ENCODE assay signal across 27 cellular contexts in genomic region chr2:105714141-105714540, GRCh38. TPM values are rescaled to one million over a fixed set of nuclear protein-coding genes. Genes with fewer than 3 reads are reported as not detected.
DNase-seq lines count a peak whose midpoint lies in the region; ATAC-seq, FAIRE-seq and TF ChIP-seq lines count a peak whose summit lies in the region.
"Had no signal": no experiment of that assay in that cellular context is flagged by ENCODE, and none has a peak within 500 bp of the region (broad histone marks: within the 10 kb centered on the region; RNA-seq: fewer than 3 reads in every experiment).

No MANE protein-coding gene starts in this region.

- no peak overlapping the region for H3K27ac ChIP-seq in astrocyte (ENCODE audit: low read depth, low read length)
- H3K27ac ChIP-seq in osteoblast (ENCODE audit: low read depth, low read length): no peak overlapping the region
- no peak overlapping the region for H3K27ac ChIP-seq in CD8-positive, alpha-beta T cell (ENCODE audit: low read depth, low read length)

- intact Hi-C loops in CD8-positive, alpha-beta T cell (cut with DNase I, micrococcal nuclease): no loop called here

- ATAC-seq in CD8-positive, alpha-beta T cell: no peak
- ATAC-seq: K562, T-cell had no signal

- no peak overlapping the region for H3K4me3 ChIP-seq in astrocyte (ENCODE audit: insufficient read depth, low read depth, low read length)
- no peak overlapping the region for H3K4me3 ChIP-seq in osteoblast (ENCODE audit: insufficient read depth, low read length)
- no peak overlapping the region for H3K4me3 ChIP-seq in CD8-positive, alpha-beta T cell (ENCODE audit: low read depth, low read length)
- H3K4me3 ChIP-seq: HAP-1, K562 had no signal

- no peaks in the 10 kb centered on the region for H3K9me3 Mint-ChIP-seq in astrocyte (ENCODE audit: unreplicated experiment)
- H3K9me3 Mint-ChIP-seq in CD8-positive, alpha-beta T cell: no peaks in the 10 kb centered on the region
- H3K9me3 Mint-ChIP-seq: CD14-positive monocyte, HFFc6, T-cell had no signal

- H3K36me3 Mint-ChIP-seq in astrocyte (ENCODE audit: low read depth, unreplicated experiment): no peaks in the 10 kb centered on the region
- no peaks in the 10 kb centered on the region for H3K36me3 Mint-ChIP-seq in CD8-positive, alpha-beta T cell
- H3K36me3 Mint-ChIP-seq: CD14-positive monocyte, T-cell had no signal

- H3K27me3 ChIP-seq in astrocyte (ENCODE audit: insufficient read depth, low read length) (peaks cover 2% of the 10 kb centered on the region), osteoblast (ENCODE audit: insufficient read depth, low read length) (peaks cover 2% of the 10 kb centered on the region)
- no peaks in the 10 kb centered on the region for H3K27me3 ChIP-seq in CD8-positive, alpha-beta T cell (ENCODE audit: insufficient read depth, low read length)
- H3K27me3 ChIP-seq: BE2C had no signal

- TF ChIP-seq CTCF in astrocyte (IDR thresholded peaks at IDR 0.05; ENCODE audit: insufficient read depth, low read depth, low read length): no peak
- no peak for TF ChIP-seq CTCF in osteoblast (IDR thresholded peaks at IDR 0.05; ENCODE audit: extremely low read depth, low read depth, low read length)
- TF ChIP-seq CTCF in CD8-positive, alpha-beta T cell (IDR thresholded peaks at IDR 0.05): no peak

- peaks cover 18% of the 10 kb centered on the region for H3K4me1 Mint-ChIP-seq in astrocyte (ENCODE audit: low read depth, unreplicated experiment)
- no peaks in the 10 kb centered on the region for H3K4me1 Mint-ChIP-seq in CD8-positive, alpha-beta T cell (ENCODE audit: low read depth)
- H3K4me1 Mint-ChIP-seq: T-cell had no signal

- FAIRE-seq in astrocyte (lab: Jason Lieb, UNC): no peak
- FAIRE-seq: D721Med, HTR-8/SVneo, K562, RCC 7860 had no signal

- no peak overlapping the region for H3K4me2 ChIP-seq in astrocyte (ENCODE audit: low read length)
- H3K4me2 ChIP-seq in osteoblast (ENCODE audit: insufficient read depth, low read length): no peak overlapping the region

- H3K9me3 ChIP-seq in astrocyte (ENCODE audit: insufficient read depth, low read depth, low read length) (no peaks in the 10 kb centered on the region), osteoblast (ENCODE audit: low read depth, low read length) (no peaks in the 10 kb centered on the region)
- no peaks in the 10 kb centered on the region for H3K9me3 ChIP-seq in CD8-positive, alpha-beta T cell (ENCODE audit: low read length)
- H3K9me3 ChIP-seq: BE2C, HAP-1 had no signal

- H3K27ac Mint-ChIP-seq in astrocyte (ENCODE audit: unreplicated experiment): peak overlapping the region; percentile 62
- H3K27ac Mint-ChIP-seq in CD8-positive, alpha-beta T cell: no peak overlapping the region
- H3K27ac Mint-ChIP-seq: HFFc6, T-cell had no signal

- DNase-seq in NCI-H2171 treated with DMSO at 0.1 percent for 48 hours (lab: John Stamatoyannopoulos, UW): peak; percentile 25
- no peak for DNase-seq in NCI-H2171 (lab: John Stamatoyannopoulos, UW)
- DNase-seq in OCI-M1 (lab: John Stamatoyannopoulos, UW): peak; percentile 32
- no peak for DNase-seq in astrocyte (ENCODE audit: low read depth)
- peak; percentile 30 for DNase-seq in osteoblast (ENCODE audit: insufficient read length, low spot score, missing footprints)
- DNase-seq in UCSD-AML1 (lab: John Stamatoyannopoulos, UW; ENCODE audit: unreplicated experiment): no peak
- DNase-seq in CD8-positive, alpha-beta T cell: no peak
- no peak for DNase-seq in KG1 (lab: John Stamatoyannopoulos, UW)
- DNase-seq: 8988T, ACHN, BE2C, GOT3, HFFc6, NCI-H1048, NCI-H1417, NCI-H1694 treated with DMSO at 0.1 percent for 48 hours, NCI-H2081 treated with DMSO at 0.1 percent for 48 hours, NCI-H2227 treated with DMSO at 0.1 percent for 48 hours, NCI-H526 treated with DMSO at 0.1 percent for 48 hours, Right ventricle myocardium superior, T-cell had no signal

- H3K79me2 ChIP-seq in astrocyte (ENCODE audit: insufficient read depth, low read length) (no peaks in the 10 kb centered on the region), osteoblast (ENCODE audit: insufficient read depth, low read length) (no peaks in the 10 kb centered on the region)

- CTCF ChIA-PET in CD8-positive, alpha-beta T cell (lab: Charles Lee): no interaction called here

- no peaks in the 10 kb centered on the region for H4K20me1 ChIP-seq in astrocyte (ENCODE audit: insufficient read depth, low read length)
- no peaks in the 10 kb centered on the region for H4K20me1 ChIP-seq in osteoblast (ENCODE audit: insufficient read depth, low read length)

- peaks cover 1% of the 10 kb centered on the region for H3K27me3 Mint-ChIP-seq in astrocyte (ENCODE audit: low read depth, unreplicated experiment)
- H3K27me3 Mint-ChIP-seq in CD8-positive, alpha-beta T cell (ENCODE audit: low read depth): peaks cover 3% of the 10 kb centered on the region

- H3K4me3 Mint-ChIP-seq in astrocyte (ENCODE audit: unreplicated experiment): no peak overlapping the region
- no peak overlapping the region for H3K4me3 Mint-ChIP-seq in CD8-positive, alpha-beta T cell
- H3K4me3 Mint-ChIP-seq: CD14-positive monocyte, HFFc6, T-cell had no signal

- H3K9ac ChIP-seq in astrocyte (ENCODE audit: low read length): no peak overlapping the region

- H3K36me3 ChIP-seq in astrocyte (ENCODE audit: insufficient read depth, low read length) (no peaks in the 10 kb centered on the region), osteoblast (ENCODE audit: insufficient read depth, low read length) (no peaks in the 10 kb centered on the region)
- no peaks in the 10 kb centered on the region for H3K36me3 ChIP-seq in CD8-positive, alpha-beta T cell (ENCODE audit: insufficient read depth, low read length)
- H3K36me3 ChIP-seq: BE2C, HAP-1 had no signal

- H2AFZ ChIP-seq in astrocyte (ENCODE audit: low read depth, low read length): no peak overlapping the region
- no peak overlapping the region for H2AFZ ChIP-seq in osteoblast (ENCODE audit: low read length)

- H3K4me1 ChIP-seq in astrocyte (ENCODE audit: insufficient read depth, low read length) (peaks cover 15% of the 10 kb centered on the region), osteoblast (ENCODE audit: insufficient read depth, low read length) (no peaks in the 10 kb centered on the region)
- no peaks in the 10 kb centered on the region for H3K4me1 ChIP-seq in CD8-positive, alpha-beta T cell (ENCODE audit: insufficient read depth, low read length)
- H3K4me1 ChIP-seq: BE2C, HAP-1 had no signal

- POLR2A ChIA-PET in CD8-positive, alpha-beta T cell (lab: Charles Lee): no interaction called here

RNA-seq across cellular contexts. Expression of gene NCK2, which starts 30.6 kb away (rescaled TPM):
- total RNA-seq in astrocyte (61.6 and 62.9 TPM in 2 replicates), osteoblast (26.8 and 28.6 TPM in 2 replicates)
- total RNA-seq in CD8-positive, alpha-beta T cell: 10 to 100 TPM; 59.0 to 60.3 TPM

Comparison
In these comparisons a context has a peak if more than half of its experiments do, and no peak if none do; other contexts are left out.
1. DNase-seq: peak in NCI-H2171 treated with DMSO at 0.1 percent for 48 hours (single experiment), OCI-M1 (single experiment) and osteoblast (single experiment); none in NCI-H2171 (single experiment), astrocyte (single experiment), UCSD-AML1 (single experiment), CD8-positive, alpha-beta T cell (0 of 7) and KG1 (single experiment).